In the genomic region with DNA sequence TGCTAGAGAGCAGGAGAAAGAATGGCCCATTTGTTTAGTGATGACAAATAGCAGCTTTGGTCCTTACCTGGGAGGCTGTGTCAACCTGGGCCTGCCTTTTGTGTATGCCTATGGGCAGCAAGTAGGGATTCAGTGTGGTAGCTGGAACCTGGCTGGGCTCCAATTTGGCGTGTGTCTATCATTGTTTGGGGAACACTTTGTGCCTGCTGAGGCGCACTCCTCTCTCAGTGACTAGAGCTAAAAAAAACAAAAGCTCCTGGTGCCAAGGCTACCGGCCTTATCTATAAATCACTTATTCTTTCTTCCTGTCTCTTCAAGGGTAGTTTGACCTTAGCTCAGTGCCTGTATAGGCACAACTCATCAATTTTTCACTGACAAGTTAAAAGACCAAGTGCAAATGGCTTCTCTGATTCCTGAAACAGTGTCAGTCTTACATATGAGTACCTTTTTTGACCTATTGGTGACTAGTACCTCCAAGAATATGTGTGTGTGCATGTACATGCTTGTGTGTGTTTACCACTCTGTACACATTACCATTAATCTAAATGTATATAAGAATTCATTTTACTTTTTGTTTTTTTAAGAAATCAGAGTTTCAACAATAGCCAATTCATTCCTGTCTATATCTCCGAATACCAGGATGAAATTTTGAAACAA, we compare ENCODE assay signal across 14 cellular contexts. TPM values are rescaled to one million over a fixed set of nuclear protein-coding genes. Genes with fewer than 3 reads are reported as not detected.
A peak's percentile ranks its signal among the peaks of the same experiment; 100 is the strongest.
DNase-seq lines count a peak whose midpoint lies in the region; ATAC-seq and TF ChIP-seq lines count a peak whose summit lies in the region.
"Had no signal": no experiment of that assay in that cellular context is flagged by ENCODE, and none has a peak within 500 bp of the region (broad histone marks: within the 10 kb centered on the region; RNA-seq: fewer than 3 reads in every experiment).

No MANE protein-coding gene starts in this region.

- H3K36me3 ChIP-seq in liver (ENCODE audit: control insufficient read depth in 4 of 4, insufficient read depth in 3 of 4, low read depth in 1 of 4, low read length in 3 of 4), result no peaks in the 10 kb centered on the region
- no peaks in the 10 kb centered on the region for H3K36me3 ChIP-seq in SJCRH30
- H3K36me3 ChIP-seq: suprapubic skin had no signal

- ATAC-seq in GM19452 (IDR thresholded peaks at IDR 0.05; ENCODE audit: unreplicated experiment), result no peak

- TF ChIP-seq RAD21 in liver (IDR thresholded peaks at IDR 0.05), result peak; percentile 56 to 61

- no peak overlapping the region for H3K9ac ChIP-seq in liver (ENCODE audit: low read depth in 1 of 2, low read length in 2 of 2)

- 24% methylated on average over 4 of the region's 4 CpGs for WGBS in liver

- peak overlapping the region in 1 of 2 donors; percentile 24 for H3K27ac ChIP-seq in liver (ENCODE audit: low read depth in 1 of 2, low read length in 2 of 2)
- no peak overlapping the region for H3K27ac ChIP-seq in SJCRH30
- H3K27ac ChIP-seq: suprapubic skin had no signal

- TF ChIP-seq CTCF in choroid plexus epithelial cell (conservative IDR thresholded peaks at IDR 0.05; ENCODE audit: low read depth, low read length) (no peak), liver (IDR thresholded peaks at IDR 0.05; ENCODE audit: low read depth, low read length, missing input control) (peak; percentile 2)

- DNase-seq in SHP77 (lab: John Stamatoyannopoulos, UW) (peak; percentile 19 to 37), SHP77 treated with DMSO at 0.1 percent for 48 hours (lab: John Stamatoyannopoulos, UW) (no peak), choroid plexus epithelial cell (ENCODE audit: low read depth) (peak; percentile 3), SJCRH30 (no peak)
- DNase-seq in activated CD4-positive, alpha-beta T cell treated with anti-CD3 and anti-CD28 coated beads for 48 hours, result no peak
- no peak for DNase-seq in stimulated activated CD8-positive, alpha-beta memory T cell treated with anti-CD3 and anti-CD28 coated beads, Interleukin-4, amount 100 ng/mL, for 48 hours
- DNase-seq: activated naive CD4-positive, alpha-beta T cell treated with anti-CD3 and anti-CD28 coated beads, Interleukin-2, amount 50 U/mL, for 16 hours; cortex of kidney; DND-41; foreskin fibroblast; T-helper 1 cell had no signal

- no peak overlapping the region for H3K4me3 ChIP-seq in choroid plexus epithelial cell (ENCODE audit: low read depth, low read length)
- no peak overlapping the region for H3K4me3 ChIP-seq in liver (ENCODE audit: low read depth in 1 of 3, low read length in 3 of 3)
- no peak overlapping the region for H3K4me3 ChIP-seq in SJCRH30
- H3K4me3 ChIP-seq: suprapubic skin had no signal

- H3K9me3 ChIP-seq in liver (ENCODE audit: control insufficient read depth in 4 of 4, low read length in 3 of 4) (no peaks in the 10 kb centered on the region), SJCRH30 (replicated peaks) (no peaks in the 10 kb centered on the region)
- H3K9me3 ChIP-seq: suprapubic skin had no signal

- H3K4me1 ChIP-seq in liver (ENCODE audit: control insufficient read depth in 4 of 4, insufficient read depth in 4 of 4, low read length in 3 of 4) (peaks cover 6 to 27% (median 13%) of the 10 kb centered on the region in 4 donors), SJCRH30 (no peaks in the 10 kb centered on the region)
- H3K4me1 ChIP-seq: suprapubic skin had no signal

- H3K27me3 ChIP-seq in liver (ENCODE audit: control insufficient read depth in 4 of 4, insufficient read depth in 4 of 4, low read length in 3 of 4), result no peaks in the 10 kb centered on the region
- H3K27me3 ChIP-seq in SJCRH30, result no peaks in the 10 kb centered on the region
- H3K27me3 ChIP-seq: suprapubic skin had no signal

TF ChIP-seq in liver, 16 proteins besides CTCF, POLR2A, EP300 and RAD21:
- TF ChIP-seq, protein P1, sequence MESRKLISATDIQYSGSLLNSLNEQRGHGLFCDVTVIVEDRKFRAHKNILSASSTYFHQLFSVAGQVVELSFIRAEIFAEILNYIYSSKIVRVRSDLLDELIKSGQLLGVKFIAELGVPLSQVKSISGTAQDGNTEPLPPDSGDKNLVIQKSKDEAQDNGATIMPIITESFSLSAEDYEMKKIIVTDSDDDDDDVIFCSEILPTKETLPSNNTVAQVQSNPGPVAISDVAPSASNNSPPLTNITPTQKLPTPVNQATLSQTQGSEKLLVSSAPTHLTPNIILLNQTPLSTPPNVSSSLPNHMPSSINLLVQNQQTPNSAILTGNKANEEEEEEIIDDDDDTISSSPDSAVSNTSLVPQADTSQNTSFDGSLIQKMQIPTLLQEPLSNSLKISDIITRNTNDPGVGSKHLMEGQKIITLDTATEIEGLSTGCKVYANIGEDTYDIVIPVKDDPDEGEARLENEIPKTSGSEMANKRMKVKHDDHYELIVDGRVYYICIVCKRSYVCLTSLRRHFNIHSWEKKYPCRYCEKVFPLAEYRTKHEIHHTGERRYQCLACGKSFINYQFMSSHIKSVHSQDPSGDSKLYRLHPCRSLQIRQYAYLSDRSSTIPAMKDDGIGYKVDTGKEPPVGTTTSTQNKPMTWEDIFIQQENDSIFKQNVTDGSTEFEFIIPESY (IDR thresholded peaks at IDR 0.05), result peak; percentile 84
- peak; percentile 57 for TF ChIP-seq FOXA1 (IDR thresholded peaks at IDR 0.05)
- TF ChIP-seq HNF4A (conservative IDR thresholded peaks at IDR 0.05), result peak; percentile 59 to 67
- peak; percentile 75 to 84 for TF ChIP-seq RXRA (IDR thresholded peaks at IDR 0.05)
- peak in 1 of 2 donors; percentile 39 for TF ChIP-seq GABPA (IDR thresholded peaks at IDR 0.05 in 1 of 2, conservative IDR thresholded peaks at IDR 0.05 in 1 of 2)
- peak; percentile 45 to 73 for TF ChIP-seq JUND (IDR thresholded peaks at IDR 0.05)
- TF ChIP-seq NR2F2 (IDR thresholded peaks at IDR 0.05), result no peak
- TF ChIP-seq, protein P2, sequence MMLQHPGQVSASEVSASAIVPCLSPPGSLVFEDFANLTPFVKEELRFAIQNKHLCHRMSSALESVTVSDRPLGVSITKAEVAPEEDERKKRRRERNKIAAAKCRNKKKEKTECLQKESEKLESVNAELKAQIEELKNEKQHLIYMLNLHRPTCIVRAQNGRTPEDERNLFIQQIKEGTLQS (IDR thresholded peaks at IDR 0.05), result peak; percentile 8
- peak; percentile 80 for TF ChIP-seq FOXA2 (IDR thresholded peaks at IDR 0.05)
- TF ChIP-seq, protein P3, sequence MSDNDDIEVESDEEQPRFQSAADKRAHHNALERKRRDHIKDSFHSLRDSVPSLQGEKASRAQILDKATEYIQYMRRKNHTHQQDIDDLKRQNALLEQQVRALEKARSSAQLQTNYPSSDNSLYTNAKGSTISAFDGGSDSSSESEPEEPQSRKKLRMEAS (IDR thresholded peaks at IDR 0.05), result peak; percentile 77
- TF ChIP-seq HNF4G (IDR thresholded peaks at IDR 0.05), result no peak
- TF ChIP-seq YY1 (IDR thresholded peaks at IDR 0.05), result peak; percentile 83
- TF ChIP-seq SP1 (IDR thresholded peaks at IDR 0.05), result peak; percentile 92
- no peak for TF ChIP-seq TAF1 (conservative IDR thresholded peaks at IDR 0.05)
- TF ChIP-seq, protein P4, sequence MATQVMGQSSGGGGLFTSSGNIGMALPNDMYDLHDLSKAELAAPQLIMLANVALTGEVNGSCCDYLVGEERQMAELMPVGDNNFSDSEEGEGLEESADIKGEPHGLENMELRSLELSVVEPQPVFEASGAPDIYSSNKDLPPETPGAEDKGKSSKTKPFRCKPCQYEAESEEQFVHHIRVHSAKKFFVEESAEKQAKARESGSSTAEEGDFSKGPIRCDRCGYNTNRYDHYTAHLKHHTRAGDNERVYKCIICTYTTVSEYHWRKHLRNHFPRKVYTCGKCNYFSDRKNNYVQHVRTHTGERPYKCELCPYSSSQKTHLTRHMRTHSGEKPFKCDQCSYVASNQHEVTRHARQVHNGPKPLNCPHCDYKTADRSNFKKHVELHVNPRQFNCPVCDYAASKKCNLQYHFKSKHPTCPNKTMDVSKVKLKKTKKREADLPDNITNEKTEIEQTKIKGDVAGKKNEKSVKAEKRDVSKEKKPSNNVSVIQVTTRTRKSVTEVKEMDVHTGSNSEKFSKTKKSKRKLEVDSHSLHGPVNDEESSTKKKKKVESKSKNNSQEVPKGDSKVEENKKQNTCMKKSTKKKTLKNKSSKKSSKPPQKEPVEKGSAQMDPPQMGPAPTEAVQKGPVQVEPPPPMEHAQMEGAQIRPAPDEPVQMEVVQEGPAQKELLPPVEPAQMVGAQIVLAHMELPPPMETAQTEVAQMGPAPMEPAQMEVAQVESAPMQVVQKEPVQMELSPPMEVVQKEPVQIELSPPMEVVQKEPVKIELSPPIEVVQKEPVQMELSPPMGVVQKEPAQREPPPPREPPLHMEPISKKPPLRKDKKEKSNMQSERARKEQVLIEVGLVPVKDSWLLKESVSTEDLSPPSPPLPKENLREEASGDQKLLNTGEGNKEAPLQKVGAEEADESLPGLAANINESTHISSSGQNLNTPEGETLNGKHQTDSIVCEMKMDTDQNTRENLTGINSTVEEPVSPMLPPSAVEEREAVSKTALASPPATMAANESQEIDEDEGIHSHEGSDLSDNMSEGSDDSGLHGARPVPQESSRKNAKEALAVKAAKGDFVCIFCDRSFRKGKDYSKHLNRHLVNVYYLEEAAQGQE (IDR thresholded peaks at IDR 0.05), result peak; percentile 85
- TF ChIP-seq EGR1 (IDR thresholded peaks at IDR 0.05; ENCODE audit: low read depth in 2 of 2), result peak in 1 of 2 donors; percentile 29

RNA-seq across cellular contexts. Expression of a gene that starts 54.6 kb away (rescaled TPM):
- 1 to 10 TPM; 2.5 to 2.6 TPM for total RNA-seq in liver
- polyA plus RNA-seq in liver, result 1 to 10 TPM; 1.7 to 2.4 TPM
- total RNA-seq in SJCRH30 (2014; rRNA removed; shearing (Covaris generic)), result not detected in 2 replicates

Comparison
In these comparisons a context has a peak if more than half of its experiments do, and no peak if none do; other contexts are left out.
1. DNase-seq: peak in SHP77 (2 of 2) and choroid plexus epithelial cell (single experiment); none in SHP77 treated with DMSO at 0.1 percent for 48 hours (single experiment), SJCRH30 (0 of 2), activated CD4-positive, alpha-beta T cell treated with anti-CD3 and anti-CD28 coated beads for 48 hours (single experiment) and stimulated activated CD8-positive, alpha-beta memory T cell treated with anti-CD3 and anti-CD28 coated beads, Interleukin-4, amount 100 ng/mL, for 48 hours (single experiment).